17 cellular contexts compared by ENCODE assay signal in the genomic region with DNA sequence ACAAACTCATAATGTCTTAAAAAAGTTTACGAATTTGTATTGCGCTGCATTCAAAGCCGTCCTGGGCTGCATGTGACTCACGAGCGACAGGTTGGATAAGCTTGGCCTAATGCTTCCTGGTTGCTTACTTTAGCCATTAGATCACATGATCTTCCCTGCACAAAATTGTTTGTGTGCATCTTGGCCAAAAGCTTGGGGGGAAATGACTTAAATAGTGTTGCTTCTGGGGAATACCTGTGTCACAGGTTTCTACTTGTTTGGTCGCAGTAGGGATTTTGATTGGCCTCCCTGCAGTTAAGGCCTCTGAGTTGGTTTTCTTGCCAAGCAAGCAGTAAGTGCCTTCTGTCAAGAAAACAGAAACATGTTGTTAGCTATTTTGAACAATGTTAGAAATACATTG. TPM values are rescaled to one million over a fixed set of nuclear protein-coding genes. Genes with fewer than 3 reads are reported as not detected.
DNase-seq lines count a peak whose midpoint lies in the region; FAIRE-seq and TF ChIP-seq lines count a peak whose summit lies in the region.
"Had no signal": no experiment of that assay in that cellular context is flagged by ENCODE, and none has a peak within 500 bp of the region (broad histone marks: within the 10 kb centered on the region; RNA-seq: fewer than 3 reads in every experiment).

No MANE protein-coding gene starts in this region.

- H3K4me1 Mint-ChIP-seq in nephron progenitor cell = peaks cover 6% of the 10 kb centered on the region

- H3K9me3 ChIP-seq in PC-9 (ENCODE audit: insufficient read depth, low read depth) (no peaks in the 10 kb centered on the region), endothelial cell of umbilical vein (replicated peaks; ENCODE audit: control insufficient read depth, insufficient read depth, low read length) (no peaks in the 10 kb centered on the region)
- H3K9me3 ChIP-seq: A549, esophagus muscularis mucosa, transverse colon had no signal

- H3K27ac ChIP-seq in 22Rv1 (peak overlapping the region; percentile 63), PC-9 (peak overlapping the region; percentile 25), endothelial cell of umbilical vein (ENCODE audit: insufficient read depth, low read depth, low read length) (no peak overlapping the region)
- H3K27ac ChIP-seq: A549, coronary artery, esophagus muscularis mucosa, KMS-11, transverse colon had no signal

- H3K9me1 ChIP-seq in endothelial cell of umbilical vein (replicated peaks; ENCODE audit: control insufficient read depth, extremely low read depth, insufficient read depth, low read length) = no peaks in the 10 kb centered on the region

- CTCF ChIA-PET in PC-9 (lab: Charles Lee) (interaction anchor here (0.6 kb wide), 1 partner anchor 174 kb away, joined by 3 read pairs; no protein-coding TSS in a partner anchor), endothelial cell of umbilical vein (lab: Charles Lee) (interaction anchor here (0.7 to 2.1 kb wide), 4 partner anchors 8 to 77 kb away, joined by 3 to 8 read pairs (median 5); no protein-coding TSS in a partner anchor)

- DNase-seq in PC-9 = peak; percentile 48 to 70
- DNase-seq in endothelial cell of umbilical vein (ENCODE audit: low read depth, low spot score) = peak; percentile 17
- no peak for DNase-seq in nephron progenitor cell
- DNase-seq in T-helper 9 cell = no peak
- no peak for DNase-seq in activated gamma-delta T cell treated with Interleukin-2 at 50 U/mL for 16 hours
- DNase-seq in NCI-H446 treated with DMSO at 0.1 percent for 48 hours (lab: John Stamatoyannopoulos, UW) = no peak
- no peak for DNase-seq in activated CD4-positive, CD25-positive, alpha-beta regulatory T cell (lab: John Stamatoyannopoulos, UW)
- DNase-seq: activated CD8-positive, alpha-beta memory T cell treated with anti-CD3 and anti-CD28 coated beads, Interleukin-2, amount 50 U/mL, for 48 hours; activated naive CD4-positive, alpha-beta T cell treated with Interleukin-2 at 50 U/mL for 16 hours; aorta; SHP77 treated with DMSO at 0.1 percent for 48 hours; transverse colon had no signal

- H3K9me3 Mint-ChIP-seq in nephron progenitor cell = no peaks in the 10 kb centered on the region

- peaks cover 4% of the 10 kb centered on the region for H3K36me3 ChIP-seq in PC-9 (ENCODE audit: low read depth)
- peaks cover 3 to 5% of the 10 kb centered on the region in 2 experiments for H3K36me3 ChIP-seq in endothelial cell of umbilical vein (ENCODE audit: control insufficient read depth in 2 of 2, extremely low read depth in 1 of 2, insufficient read depth in 2 of 2, low read length in 2 of 2)

- TF ChIP-seq POLR2A in endothelial cell of umbilical vein (IDR thresholded peaks at IDR 0.05; ENCODE audit: low read depth, low read length) = no peak

- POLR2A ChIA-PET in PC-9 (lab: Charles Lee; ENCODE audit: unreplicated experiment) (interaction anchor here (0.6 to 0.7 kb wide), 4 partner anchors 8 to 433 kb away, joined by 3 to 4 read pairs (median 3); no protein-coding TSS in a partner anchor), endothelial cell of umbilical vein (lab: Charles Lee) (no interaction called here)

- no peak for FAIRE-seq in endothelial cell of umbilical vein (lab: Jason Lieb, UNC)
- FAIRE-seq: A549 had no signal

- peaks cover 42% of the 10 kb centered on the region for H3F3A ChIP-seq in PC-9 (ENCODE audit: insufficient read depth, low read depth)

- H3K4me2 ChIP-seq in PC-9 (no peak overlapping the region), endothelial cell of umbilical vein (ENCODE audit: insufficient read depth, low read length) (no peak overlapping the region)
- H3K4me2 ChIP-seq: A549, KMS-11 had no signal

- H2AFZ ChIP-seq in PC-9 (no peak overlapping the region), endothelial cell of umbilical vein (ENCODE audit: low read depth, low read length) (no peak overlapping the region)

- no peaks in the 10 kb centered on the region for H3K27me3 ChIP-seq in PC-9 (ENCODE audit: insufficient read depth, low read depth)
- no peaks in the 10 kb centered on the region for H3K27me3 ChIP-seq in endothelial cell of umbilical vein (ENCODE audit: control insufficient read depth in 2 of 2, insufficient read depth in 2 of 2, low read length in 2 of 2)
- H3K27me3 ChIP-seq: esophagus muscularis mucosa, transverse colon had no signal

- no peak overlapping the region for H3K9ac ChIP-seq in endothelial cell of umbilical vein (replicated peaks; ENCODE audit: extremely low read depth, insufficient read depth, low read length)
- H3K9ac ChIP-seq: KMS-11 had no signal

- H3K9me2 ChIP-seq in PC-9 (ENCODE audit: insufficient read depth) = no peaks in the 10 kb centered on the region

- no peak for TF ChIP-seq CTCF in 22Rv1 (IDR thresholded peaks at IDR 0.05)
- TF ChIP-seq CTCF in PC-9 (conservative IDR thresholded peaks at IDR 0.05) = no peak
- no peak for TF ChIP-seq CTCF in endothelial cell of umbilical vein (IDR thresholded peaks at IDR 0.05; ENCODE audit: extremely low read depth in 1 of 2, insufficient read depth in 1 of 2, low read depth in 1 of 2, low read length in 2 of 2)
- no peak for TF ChIP-seq CTCF in nephron progenitor cell (IDR thresholded peaks at IDR 0.05)

- intact Hi-C loops in PC-9 (cut with micrococcal nuclease; ENCODE audit: unreplicated experiment) = loop anchor here (1.0 kb wide), 2 partner anchors 26 to 38 kb away; no protein-coding TSS in a partner anchor
- intact Hi-C loops in endothelial cell of umbilical vein (cut with micrococcal nuclease) = no loop called here

- peak overlapping the region; percentile 55 for H3K27ac Mint-ChIP-seq in nephron progenitor cell

- H3K36me3 Mint-ChIP-seq in nephron progenitor cell (ENCODE audit: low read depth) = peaks cover 64% of the 10 kb centered on the region

- dilution Hi-C loops in endothelial cell of umbilical vein (cut with MboI; ENCODE audit: extremely low pct_ligation_motif_present, low sequenced_read_pairs) = no loop called here

- H3K79me2 ChIP-seq in PC-9 (ENCODE audit: low read depth) = peaks cover 6% of the 10 kb centered on the region; the same call in 1 of the 2 replicates
- no peaks in the 10 kb centered on the region for H3K79me2 ChIP-seq in endothelial cell of umbilical vein (ENCODE audit: control insufficient read depth, insufficient read depth, low read length)

- BruUV-seq in PC-9 (replicated peaks; lab: Mats Ljungman, UMichigan) (no TSS peak), endothelial cell of umbilical vein (replicated peaks; lab: Mats Ljungman, UMichigan) (no TSS peak)

- H3K4me1 ChIP-seq in PC-9 (replicated peaks; ENCODE audit: insufficient read depth) (peaks cover 52% of the 10 kb centered on the region), endothelial cell of umbilical vein (ENCODE audit: control insufficient read depth, extremely low read depth, insufficient read depth, low read length) (peaks cover 7% of the 10 kb centered on the region)
- H3K4me1 ChIP-seq: esophagus muscularis mucosa, transverse colon had no signal

- no peaks in the 10 kb centered on the region for H4K20me1 ChIP-seq in PC-9 (ENCODE audit: insufficient read depth)
- no peaks in the 10 kb centered on the region for H4K20me1 ChIP-seq in endothelial cell of umbilical vein (replicated peaks; ENCODE audit: control insufficient read depth, extremely low read depth, insufficient read depth, low read length)

- no peak overlapping the region for H3K4me3 Mint-ChIP-seq in nephron progenitor cell

- H3K27me3 Mint-ChIP-seq in nephron progenitor cell (ENCODE audit: low read depth, poor library complexity) = peaks cover 2% of the 10 kb centered on the region

- H3K4me3 ChIP-seq in PC-9 = no peak overlapping the region
- H3K4me3 ChIP-seq in endothelial cell of umbilical vein (replicated peaks in 1 of 3; ENCODE audit: insufficient read depth in 1 of 3, low read depth in 1 of 3, low read length in 3 of 3) = no peak overlapping the region
- H3K4me3 ChIP-seq: A549, coronary artery, esophagus muscularis mucosa, transverse colon had no signal

TF ChIP-seq in endothelial cell of umbilical vein, 7 proteins besides CTCF, POLR2A, EP300 and RAD21 (continues in another document):
- no peak for TF ChIP-seq MYC (IDR thresholded peaks at IDR 0.05; ENCODE audit: low read depth, low read length)
- no peak for TF ChIP-seq EZH2 (IDR thresholded peaks at IDR 0.05; ENCODE audit: borderline replicate concordance, low read depth, low read length, severe bottlenecking)
- no peak for TF ChIP-seq GATA2 (IDR thresholded peaks at IDR 0.05; ENCODE audit: insufficient read depth, insufficient read length, low read depth, low read length)
- TF ChIP-seq JUN (IDR thresholded peaks at IDR 0.05; ENCODE audit: borderline replicate concordance, insufficient read depth, insufficient read length, low read depth) = no peak

RNA-seq across cellular contexts. Expression of a gene that starts 39.6 kb away (rescaled TPM):
- total RNA-seq in PC-9 (2021) (17.1 and 23.3 TPM in 2 replicates), endothelial cell of umbilical vein (33.5 and 36.4 TPM in 2 replicates)
- 62.5 and 64.2 TPM in 2 replicates for polyA plus RNA-seq in endothelial cell of umbilical vein
- 58.9 and 63.2 TPM in 2 replicates for polyA plus RNA-seq in endothelial cell of umbilical vein (2011; cell fraction: cytosol; rRNA removed)
- polyA plus RNA-seq in endothelial cell of umbilical vein (2011; cell fraction: nucleus; rRNA removed) = 33.4 and 35.0 TPM in 2 replicates
- polyA plus RNA-seq in endothelial cell of umbilical vein (2012) = 42.6 and 52.3 TPM in 2 replicates
- polyA minus RNA-seq in endothelial cell of umbilical vein = 44.1 and 49.4 TPM in 2 replicates
- 22.7 TPM for polyA minus RNA-seq in endothelial cell of umbilical vein (2011; cell fraction: cytosol; rRNA and poly(A)+ RNA removed)
- polyA minus RNA-seq in endothelial cell of umbilical vein (2011; cell fraction: nucleus; rRNA and poly(A)+ RNA removed) = 16.9 and 20.3 TPM in 2 replicates

RNA-seq across cellular contexts. Expression of a gene that starts 43.4 kb away (rescaled TPM):
- total RNA-seq in PC-9 (2021) (24.6 and 25.2 TPM in 2 replicates), endothelial cell of umbilical vein (20.5 and 22.4 TPM in 2 replicates)
- polyA plus RNA-seq in endothelial cell of umbilical vein = 9.9 and 11.1 TPM in 2 replicates
- polyA plus RNA-seq in endothelial cell of umbilical vein (2011; cell fraction: cytosol; rRNA removed) = 10.1 and 12.5 TPM in 2 replicates
- 38.9 and 40.2 TPM in 2 replicates for polyA plus RNA-seq in endothelial cell of umbilical vein (2011; cell fraction: nucleus; rRNA removed)
- 16.8 and 17.9 TPM in 2 replicates for polyA plus RNA-seq in endothelial cell of umbilical vein (2012)
- 36.2 TPM in 2 replicates for polyA minus RNA-seq in endothelial cell of umbilical vein
- polyA minus RNA-seq in endothelial cell of umbilical vein (2011; cell fraction: cytosol; rRNA and poly(A)+ RNA removed) = 18.1 TPM
- polyA minus RNA-seq in endothelial cell of umbilical vein (2011; cell fraction: nucleus; rRNA and poly(A)+ RNA removed) = 27.5 and 35.4 TPM in 2 replicates

RNA-seq across cellular contexts. Expression of a gene that starts 43.5 kb away (rescaled TPM):
- total RNA-seq in PC-9 (2021) (125 and 185 TPM in 2 replicates), endothelial cell of umbilical vein (116 and 124 TPM in 2 replicates)
- 55.3 and 56.8 TPM in 2 replicates for polyA plus RNA-seq in endothelial cell of umbilical vein
- polyA plus RNA-seq in endothelial cell of umbilical vein (2011; cell fraction: cytosol; rRNA removed) = 54.5 and 55.8 TPM in 2 replicates
- 108 and 114 TPM in 2 replicates for polyA plus RNA-seq in endothelial cell of umbilical vein (2011; cell fraction: nucleus; rRNA removed)
- 52.4 and 55.1 TPM in 2 replicates for polyA plus RNA-seq in endothelial cell of umbilical vein (2012)
- 343 and 426 TPM in 2 replicates for polyA minus RNA-seq in endothelial cell of umbilical vein
- 136 TPM for polyA minus RNA-seq in endothelial cell of umbilical vein (2011; cell fraction: cytosol; rRNA and poly(A)+ RNA removed)
- polyA minus RNA-seq in endothelial cell of umbilical vein (2011; cell fraction: nucleus; rRNA and poly(A)+ RNA removed) = 301 and 431 TPM in 2 replicates

Comparison
In these comparisons a context has a peak if more than half of its experiments do, and no peak if none do; other contexts are left out.
1. DNase-seq: peak in PC-9 (2 of 2) and endothelial cell of umbilical vein (single experiment); none in nephron progenitor cell (single experiment), T-helper 9 cell (single experiment), activated gamma-delta T cell treated with Interleukin-2 at 50 U/mL for 16 hours (single experiment), NCI-H446 treated with DMSO at 0.1 percent for 48 hours (single experiment) and activated CD4-positive, CD25-positive, alpha-beta regulatory T cell (0 of 4).